9 cellular contexts compared by ENCODE assay signal in the genomic region with DNA sequence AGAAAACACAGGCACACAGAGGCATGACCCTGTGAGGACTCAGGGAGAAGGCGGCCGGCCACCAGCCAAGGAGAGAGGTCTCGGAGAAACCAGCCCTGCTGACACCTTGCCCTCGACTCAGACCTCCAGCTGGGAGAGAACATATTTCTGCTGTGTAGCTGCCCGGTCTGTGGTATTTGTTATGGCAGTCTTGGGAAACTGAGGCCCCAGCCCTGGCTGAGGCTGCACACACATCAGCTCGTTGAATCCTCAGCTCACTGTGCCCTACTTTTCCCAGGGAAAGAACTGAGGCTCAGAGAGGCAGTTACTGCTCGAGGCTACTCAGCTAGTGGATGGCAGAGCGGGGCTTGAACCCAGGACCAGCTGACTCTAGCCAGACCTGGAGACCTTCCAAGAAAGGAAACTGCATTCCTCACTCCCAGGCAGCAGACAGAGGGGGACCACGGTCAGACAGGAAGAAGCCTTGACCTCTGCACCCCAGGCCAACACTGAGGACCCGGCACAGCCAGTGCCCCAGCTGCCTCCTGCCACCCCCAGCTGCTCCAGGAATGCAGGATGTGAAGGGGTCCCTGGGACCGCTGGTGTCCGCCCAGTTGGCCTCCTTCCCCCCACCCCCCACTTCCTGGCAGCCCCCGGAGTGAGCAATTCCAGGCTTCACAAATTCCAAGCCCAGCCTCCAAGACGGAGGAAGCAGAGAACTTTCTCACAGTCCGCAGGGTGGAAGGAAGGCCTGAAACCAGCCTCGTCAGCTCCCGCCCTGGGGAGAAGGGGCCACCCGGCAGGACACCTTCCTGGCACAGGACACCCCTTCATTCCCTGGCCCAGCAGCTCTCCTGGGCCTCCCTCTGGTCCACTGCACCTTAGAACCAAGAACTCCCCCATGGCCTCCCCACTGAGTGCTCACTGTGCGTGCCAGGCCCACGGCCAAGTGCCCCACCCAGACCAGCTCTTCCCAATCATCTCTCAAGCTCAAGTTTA.
DNase-seq lines count a peak whose midpoint lies in the region; FAIRE-seq and TF ChIP-seq lines count a peak whose summit lies in the region.
"Had no signal": no experiment of that assay in that cellular context is flagged by ENCODE, and none has a peak within 500 bp of the region (broad histone marks: within the 10 kb centered on the region; RNA-seq: fewer than 3 reads in every experiment).

No MANE protein-coding gene starts in this region.

- WGBS in mammary epithelial cell (ENCODE audit: low coverage, missing lambda C conversion rate), result 47% methylated on average over 17 of the region's 20 CpGs

- no peaks in the 10 kb centered on the region for H3K9me1 ChIP-seq in keratinocyte (ENCODE audit: control insufficient read depth, extremely low read depth, insufficient read depth, low read length)

- H3K4me1 ChIP-seq in mammary epithelial cell (ENCODE audit: insufficient read depth, low read length), result peaks cover 66% of the 10 kb centered on the region
- H3K4me1 ChIP-seq in keratinocyte (ENCODE audit: control insufficient read depth, extremely low read depth, insufficient read depth, low read length), result peaks cover 50% of the 10 kb centered on the region

- dilution Hi-C loops in mammary epithelial cell (cut with HindIII; ENCODE audit: low sequenced_read_pairs) (no loop called here), keratinocyte (cut with MboI; ENCODE audit: extremely low pct_ligation_motif_present, low sequenced_read_pairs) (no loop called here)

- peak overlapping the region; percentile 41 for H3K9ac ChIP-seq in mammary epithelial cell (ENCODE audit: insufficient read depth, low read length)
- no peak overlapping the region for H3K9ac ChIP-seq in keratinocyte (ENCODE audit: control insufficient read depth, extremely low read depth, insufficient read depth, low read length)

- H3K79me2 ChIP-seq in mammary epithelial cell (ENCODE audit: insufficient read depth, low read length) (peaks cover 70% of the 10 kb centered on the region), keratinocyte (ENCODE audit: control insufficient read depth, insufficient read depth, low read length) (peaks cover 52% of the 10 kb centered on the region)

- H3K27ac ChIP-seq in mammary epithelial cell (ENCODE audit: insufficient read depth, low read depth, low read length), result peak overlapping the region; percentile 64
- H3K27ac ChIP-seq in keratinocyte (ENCODE audit: control insufficient read depth, insufficient read depth, low read length), result peak overlapping the region; percentile 45
- peak overlapping the region in 20 of 21 experiments; percentile 54 to 88 (median 78) for H3K27ac ChIP-seq in skin epidermis

- H3K27me3 ChIP-seq in mammary epithelial cell (ENCODE audit: insufficient read depth, low read length) (no peaks in the 10 kb centered on the region), keratinocyte (ENCODE audit: control insufficient read depth, extremely low read depth, insufficient read depth, low read length) (no peaks in the 10 kb centered on the region)

- H3K9me3 ChIP-seq in mammary epithelial cell (replicated peaks; ENCODE audit: insufficient read depth, low read length) (peaks cover 11% of the 10 kb centered on the region), keratinocyte (ENCODE audit: control insufficient read depth, low read depth, low read length) (peaks cover 3% of the 10 kb centered on the region)

- TF ChIP-seq CTCF in mammary epithelial cell (conservative IDR thresholded peaks at IDR 0.05 in 1 of 2, IDR thresholded peaks at IDR 0.05 in 1 of 2; ENCODE audit: extremely low read depth in 1 of 2, insufficient read depth in 1 of 2, low read depth in 1 of 2, low read length in 2 of 2) (no peak), keratinocyte (optimal IDR thresholded peaks at IDR 0.05 in 1 of 3, IDR thresholded peaks at IDR 0.05 in 1 of 3, conservative IDR thresholded peaks at IDR 0.05 in 1 of 3; ENCODE audit: extremely low read depth in 1 of 3, insufficient read depth in 2 of 3, low read length in 3 of 3) (no peak)

- BruUV-seq in mammary epithelial cell (replicated peaks; lab: Mats Ljungman, UMichigan), result no TSS peak

- no peak overlapping the region for H3K4me3 ChIP-seq in mammary epithelial cell (replicated peaks in 1 of 3; ENCODE audit: insufficient read depth in 1 of 3, low read depth in 2 of 3, low read length in 3 of 3)
- H3K4me3 ChIP-seq in keratinocyte (ENCODE audit: control insufficient read depth in 2 of 3, extremely low read depth in 1 of 3, insufficient read depth in 2 of 3, low read depth in 1 of 3, low read length in 3 of 3), result no peak overlapping the region
- H3K4me3 ChIP-seq in skin epidermis, result no peak overlapping the region

- CTCF ChIA-PET in mammary epithelial cell (lab: Charles Lee; ENCODE audit: low non-redundant PET), result no interaction called here

- no peak for FAIRE-seq in keratinocyte (lab: Jason Lieb, UNC)

- in situ Hi-C loops in mammary epithelial cell (cut with MboI; ENCODE audit: low sequenced_read_pairs in 2 of 2), result loop anchor here (10.0 kb wide), 1 partner anchor 64 kb away; no protein-coding TSS in a partner anchor

- intact Hi-C loops in mammary epithelial cell (cut with micrococcal nuclease), result no loop called here

- H3K36me3 ChIP-seq in mammary epithelial cell (ENCODE audit: insufficient read depth, low read length) (peaks cover 43% of the 10 kb centered on the region), keratinocyte (ENCODE audit: control insufficient read depth in 2 of 2, extremely low read depth in 1 of 2, insufficient read depth in 2 of 2, low read length in 2 of 2) (peaks cover 39 to 71% of the 10 kb centered on the region in 2 experiments)

- H2AFZ ChIP-seq in mammary epithelial cell (ENCODE audit: low read depth, low read length) (no peak overlapping the region), keratinocyte (ENCODE audit: control insufficient read depth, low read length) (no peak overlapping the region)

- H4K20me1 ChIP-seq in mammary epithelial cell (ENCODE audit: insufficient read depth, low read length) (no peaks in the 10 kb centered on the region), keratinocyte (ENCODE audit: control insufficient read depth, extremely low read depth, insufficient read depth, low read length) (peaks cover 10% of the 10 kb centered on the region)

- DNase-seq in HCEC 1CT, result peak; percentile 90
- no peak for DNase-seq in mammary epithelial cell
- DNase-seq in keratinocyte (ENCODE audit: low read depth, low spot score), result no peak
- no peak for DNase-seq in NCI-H524 treated with DMSO at 0.1 percent for 48 hours (lab: John Stamatoyannopoulos, UW)
- DNase-seq in inferior parietal cortex (ENCODE audit: extremely low spot score), result no peak
- no peak for DNase-seq in NCI-H82 (lab: John Stamatoyannopoulos, UW)
- no peak for DNase-seq in T1000 (lab: John Stamatoyannopoulos, UW)
- DNase-seq: naive thymus-derived CD4-positive, alpha-beta T cell had no signal

- H3K4me2 ChIP-seq in mammary epithelial cell (ENCODE audit: insufficient read depth, low read depth, low read length) (peak overlapping the region; percentile 61), keratinocyte (ENCODE audit: control insufficient read depth, extremely low read depth, insufficient read depth, low read depth, low read length) (no peak overlapping the region)
